Comparison of ENCODE assay signal across 1 cellular context in genomic region chr7:1359051-1359400, GRCh38.
TF ChIP-seq lines count a peak whose summit lies in the region.

No MANE protein-coding gene starts in this region.

TF ChIP-seq in SK-N-SH treated with all-trans-retinoic acid at 6 μM for 48 hours, 23 proteins besides CTCF, POLR2A, EP300 and RAD21 (continued from another document):
- TF ChIP-seq CREB5 (CRISPR knock-in tag; IDR thresholded peaks at IDR 0.05; ENCODE audit: low read depth), result no peak
TF ChIP-seq in SK-N-SH treated with all-trans-retinoic acid at 6 μM for 48 hours: peak in this region for 0.
